1 cellular context compared by ENCODE assay signal in genomic region chr1:234680331-234680904, GRCh38.
TF ChIP-seq lines count a peak whose summit lies in the region.

No MANE protein-coding gene starts in this region.

TF ChIP-seq in K562, 482 proteins besides CTCF, POLR2A, EP300 and RAD21 (continued from another document):
- peak; percentile 27; the same call in 1 of the 2 replicates for TF ChIP-seq DPF2 (IDR thresholded peaks at IDR 0.05)
- TF ChIP-seq HDAC1 (IDR thresholded peaks at IDR 0.05) = 0 out of 4 replicates have a peak, but pooled peaks of 1 of the 2 experiments have one; percentile 52
- 0 out of 2 replicates have a peak, but pooled peaks have one; percentile 67 for TF ChIP-seq LARP7 (IDR thresholded peaks at IDR 0.05)
- peak in 1 of 2 experiments; percentile 12; a peak in 1 of 4 replicates for TF ChIP-seq TRIM24 (IDR thresholded peaks at IDR 0.05)
- no peak for TF ChIP-seq PCBP1 (IDR thresholded peaks at IDR 0.05; ENCODE audit: low read depth, low read length, poor library complexity, severe bottlenecking)
- TF ChIP-seq SMARCA5 (IDR thresholded peaks at IDR 0.05) = 0 out of 2 replicates have a peak, but pooled peaks have one; percentile 12
- TF ChIP-seq MCM3 (IDR thresholded peaks at IDR 0.05) = no peak
- TF ChIP-seq, protein P1, sequence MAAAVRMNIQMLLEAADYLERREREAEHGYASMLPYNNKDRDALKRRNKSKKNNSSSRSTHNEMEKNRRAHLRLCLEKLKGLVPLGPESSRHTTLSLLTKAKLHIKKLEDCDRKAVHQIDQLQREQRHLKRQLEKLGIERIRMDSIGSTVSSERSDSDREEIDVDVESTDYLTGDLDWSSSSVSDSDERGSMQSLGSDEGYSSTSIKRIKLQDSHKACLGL (CRISPR knock-in tag; IDR thresholded peaks at IDR 0.05; ENCODE audit: borderline replicate concordance, poor library complexity, severe bottlenecking) = no peak
- TF ChIP-seq THRAP3 (IDR thresholded peaks at IDR 0.05; ENCODE audit: borderline replicate concordance) = 0 out of 2 replicates have a peak, but pooled peaks have one; percentile 74
- 0 out of 2 replicates have a peak, but pooled peaks have one; percentile 58 for TF ChIP-seq NBN (IDR thresholded peaks at IDR 0.05; ENCODE audit: low read depth)
- TF ChIP-seq RBM17 (IDR thresholded peaks at IDR 0.05; ENCODE audit: borderline replicate concordance, low read depth, low read length) = no peak
- TF ChIP-seq, protein P2, sequence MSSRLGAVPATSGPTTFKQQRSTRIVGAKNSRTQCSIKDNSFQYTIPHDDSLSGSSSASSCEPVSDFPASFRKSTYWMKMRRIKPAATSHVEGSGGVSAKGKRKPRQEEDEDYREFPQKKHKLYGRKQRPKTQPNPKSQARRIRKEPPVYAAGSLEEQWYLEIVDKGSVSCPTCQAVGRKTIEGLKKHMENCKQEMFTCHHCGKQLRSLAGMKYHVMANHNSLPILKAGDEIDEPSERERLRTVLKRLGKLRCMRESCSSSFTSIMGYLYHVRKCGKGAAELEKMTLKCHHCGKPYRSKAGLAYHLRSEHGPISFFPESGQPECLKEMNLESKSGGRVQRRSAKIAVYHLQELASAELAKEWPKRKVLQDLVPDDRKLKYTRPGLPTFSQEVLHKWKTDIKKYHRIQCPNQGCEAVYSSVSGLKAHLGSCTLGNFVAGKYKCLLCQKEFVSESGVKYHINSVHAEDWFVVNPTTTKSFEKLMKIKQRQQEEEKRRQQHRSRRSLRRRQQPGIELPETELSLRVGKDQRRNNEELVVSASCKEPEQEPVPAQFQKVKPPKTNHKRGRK (tag; IDR thresholded peaks at IDR 0.05) = peak; percentile 99
- no peak for TF ChIP-seq ZBTB49 (CRISPR knock-in tag; IDR thresholded peaks at IDR 0.05; ENCODE audit: borderline replicate concordance)
